Comparison of ENCODE assay signal across 8 cellular contexts in the genomic region with DNA sequence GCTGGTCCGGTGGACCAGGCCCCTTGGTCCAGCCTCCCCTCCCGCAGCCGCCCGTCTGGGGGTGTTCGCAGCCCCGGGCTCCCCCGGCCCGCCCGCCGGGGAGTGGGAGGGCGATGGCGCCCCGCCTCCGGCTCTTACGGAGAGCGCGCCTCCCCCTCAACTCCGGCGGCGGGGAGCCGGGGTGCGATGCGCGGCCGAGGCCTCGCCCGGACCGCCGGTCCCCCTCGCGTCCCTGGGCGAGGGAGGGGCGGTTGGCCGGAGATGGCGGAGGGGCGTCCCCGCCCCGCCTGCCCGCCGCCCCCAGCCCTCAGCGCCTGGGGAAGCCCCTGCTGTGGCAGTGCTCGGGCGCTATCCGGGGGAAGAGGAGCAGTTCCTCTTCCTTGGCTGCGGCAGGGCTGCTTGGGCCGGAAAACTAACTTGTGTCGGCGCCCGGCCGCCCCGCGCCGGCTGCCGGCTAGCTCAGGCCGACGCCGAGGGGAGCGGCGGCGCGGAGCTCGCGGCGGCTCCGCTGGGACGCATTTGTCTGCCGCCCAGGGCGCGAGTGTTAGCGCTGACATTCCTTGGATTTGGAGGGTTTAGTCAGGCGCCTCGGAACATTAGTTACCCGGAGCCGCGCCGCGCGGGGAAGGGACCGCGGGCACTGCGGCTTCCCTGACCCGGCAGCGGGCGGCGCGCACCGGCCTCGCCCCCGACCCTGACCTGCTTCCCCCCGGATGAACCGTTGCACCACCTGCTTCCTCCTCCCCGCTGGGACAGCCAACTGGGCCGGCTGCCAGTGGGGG. TPM values are rescaled to one million over a fixed set of nuclear protein-coding genes. Genes with fewer than 3 reads are reported as not detected.
DNase-seq lines count a peak whose midpoint lies in the region; ATAC-seq and TF ChIP-seq lines count a peak whose summit lies in the region.

No MANE protein-coding gene starts in this region.

- H2BK5ac ChIP-seq in IMR-90 (ENCODE audit: low read depth, low read length, poor library complexity, severe bottlenecking), result peak overlapping the region; percentile 79

- ATAC-seq in GM21576 (IDR thresholded peaks at IDR 0.05; ENCODE audit: unreplicated experiment), result peak; percentile 59
- ATAC-seq in IMR-90 (ENCODE audit: low read depth), result peak; percentile 77
- peak; percentile 56 to 70 (median 64) for ATAC-seq in psoas muscle

- H4K5ac ChIP-seq in IMR-90 (ENCODE audit: low read depth, low read length), result no peak overlapping the region

- peak overlapping the region; percentile 86 for H2AK9ac ChIP-seq in IMR-90 (replicated peaks; ENCODE audit: low read depth, low read length, poor library complexity)

- peak overlapping the region; percentile 48; the same call in 1 of the 2 replicates for H3K4ac ChIP-seq in IMR-90 (ENCODE audit: low read depth, low read length)

- POLR2A ChIA-PET in IMR-90 (lab: Charles Lee; ENCODE audit: unreplicated experiment), result no interaction called here

- peak overlapping the region; percentile 10; the same call in 1 of the 2 replicates for H3K56ac ChIP-seq in IMR-90 (ENCODE audit: extremely low read depth, insufficient read depth, low read length)

- TF ChIP-seq CTCF in IMR-90 (conservative IDR thresholded peaks at IDR 0.05; ENCODE audit: low read depth, low read length) (no peak), adrenal gland (IDR thresholded peaks at IDR 0.05) (no peak), right atrium auricular region (IDR thresholded peaks at IDR 0.05) (no peak), psoas muscle (IDR thresholded peaks at IDR 0.05) (no peak)

- peak; percentile 85 for DNase-seq in GM03348 (ENCODE audit: low spot score)
- peak; percentile 62 for DNase-seq in IMR-90
- peak; percentile 31 for DNase-seq in T follicular helper cell (ENCODE audit: low read depth)
- DNase-seq in adrenal gland, result peak; percentile 51 to 68 (median 57)
- peak; percentile 72 for DNase-seq in right atrium auricular region (ENCODE audit: low spot score)
- peak; percentile 61 to 80 for DNase-seq in psoas muscle
- DNase-seq in NCI-H187 treated with DMSO at 0.1 percent for 48 hours (lab: John Stamatoyannopoulos, UW), result no peak

- intact Hi-C loops in IMR-90 (cut with micrococcal nuclease) (loop anchor here (1.0 to 5.0 kb wide), 3 partner anchors 83 to 157 kb away; no protein-coding TSS in a partner anchor), adrenal gland (cut with DNase I) (loop anchor here in 1 of 2 donors (5.0 kb wide), 1 partner anchor 78 kb away; no protein-coding TSS in a partner anchor), psoas muscle (cut with DNase I) (loop anchor here in 1 of 2 donors (10.0 kb wide), 1 partner anchor 145 kb away; no protein-coding TSS in a partner anchor)

- no peak overlapping the region for H4K91ac ChIP-seq in IMR-90 (ENCODE audit: insufficient read depth, low read depth, low read length)

- WGBS in IMR-90 (ENCODE audit: extremely low coverage in 2 of 2, insufficient read length in 1 of 2), 2 experiments, result 0% methylated on average over 17 of the region's 93 CpGs; no CpG with 5 or more reads in 1 of the 2 experiments
- WGBS in adrenal gland, 4 donors, result 0% methylated on average over 3 to 93 of the region's 93 CpGs; no CpG with 5 or more reads in 1 of the 4 donors
- 0 to 1% (median 0%) methylated on average over 23 to 93 of the region's 93 CpGs for WGBS in psoas muscle, 3 donors

- H3K9me3 ChIP-seq in IMR-90 (ENCODE audit: control insufficient read depth, insufficient read depth, low read length) (no peaks in the 10 kb centered on the region), adrenal gland (replicated peaks in 1 of 3) (no peaks in the 10 kb centered on the region), right atrium auricular region (no peaks in the 10 kb centered on the region), psoas muscle (no peaks in the 10 kb centered on the region)

- H2BK20ac ChIP-seq in IMR-90 (ENCODE audit: low read depth, low read length), result no peak overlapping the region

- dilution Hi-C loops in IMR-90 (cut with HindIII; ENCODE audit: low sequenced_read_pairs, unreplicated experiment), result no loop called here

- H3K4me3 ChIP-seq in IMR-90 (ENCODE audit: insufficient read depth, low read depth, low read length), result peak overlapping the region; percentile 84
- peak overlapping the region; percentile 2 to 95 (median 44) for H3K4me3 ChIP-seq in adrenal gland
- H3K4me3 ChIP-seq in right atrium auricular region, result peak overlapping the region; percentile 87 to 95
- H3K4me3 ChIP-seq in psoas muscle, result peak overlapping the region; percentile 81

- H3K36me3 ChIP-seq in IMR-90 (ENCODE audit: control insufficient read depth, insufficient read depth, low read length) (no peaks in the 10 kb centered on the region), adrenal gland (replicated peaks in 1 of 2) (no peaks in the 10 kb centered on the region), right atrium auricular region (no peaks in the 10 kb centered on the region), psoas muscle (ENCODE audit: insufficient read depth in 1 of 2, low read depth in 1 of 2) (no peaks in the 10 kb centered on the region)

- H3K23ac ChIP-seq in IMR-90 (ENCODE audit: low read depth, low read length), result peak overlapping the region; percentile 58

- TF ChIP-seq RAD21 in IMR-90 (IDR thresholded peaks at IDR 0.05; ENCODE audit: low read length), result no peak; the same call in 1 of the 2 replicates

- H3K18ac ChIP-seq in IMR-90 (ENCODE audit: low read depth, low read length), result no peak overlapping the region

- H3K27me3 ChIP-seq in IMR-90 (ENCODE audit: control insufficient read depth, insufficient read depth, low read length), result no peaks in the 10 kb centered on the region
- no peaks in the 10 kb centered on the region for H3K27me3 ChIP-seq in adrenal gland
- H3K27me3 ChIP-seq in right atrium auricular region, result no peaks in the 10 kb centered on the region
- H3K27me3 ChIP-seq in psoas muscle (ENCODE audit: insufficient read depth in 3 of 3, low read length in 2 of 3), result peaks cover 0 to 31% (median 0%) of the 10 kb centered on the region in 3 donors

- no peak overlapping the region for H2BK15ac ChIP-seq in IMR-90 (ENCODE audit: low read depth, low read length)

- H2AFZ ChIP-seq in IMR-90 (replicated peaks; ENCODE audit: low read length, poor library complexity), result peak overlapping the region; percentile 94

- peak overlapping the region; percentile 92 for H3K4me2 ChIP-seq in IMR-90 (ENCODE audit: low read depth, low read length)

- no peaks in the 10 kb centered on the region; the same call in 1 of the 2 replicates for H4K20me1 ChIP-seq in IMR-90 (ENCODE audit: insufficient read depth, low read length)

- CTCF ChIA-PET in IMR-90 (lab: Yijun Ruan, JAX), result interaction anchor here (1.9 kb wide), 1 partner anchor 146 kb away, joined by 5 read pairs; no protein-coding TSS in a partner anchor

- in situ Hi-C loops in IMR-90 (cut with MboI; ENCODE audit: low sequenced_read_pairs), result no loop called here

- no peaks in the 10 kb centered on the region for H3K9me1 ChIP-seq in IMR-90 (ENCODE audit: insufficient read depth, low read length)

- H3K14ac ChIP-seq in IMR-90 (replicated peaks; ENCODE audit: low read depth, low read length), result peak overlapping the region; percentile 10

- H3K27ac ChIP-seq in IMR-90 (ENCODE audit: insufficient read depth, low read length) (peak overlapping the region; percentile 65), adrenal gland (peak overlapping the region; percentile 37 to 94 (median 80)), right atrium auricular region (peak overlapping the region; percentile 94 to 97), psoas muscle (peak overlapping the region; percentile 69)

- no TSS peak for BruUV-seq in IMR-90 (replicated peaks; lab: Mats Ljungman, UMichigan)

- H3K79me1 ChIP-seq in IMR-90 (ENCODE audit: low read depth in 1 of 2, low read length in 2 of 2), result peaks cover 19 to 36% of the 10 kb centered on the region in 2 experiments; a peak in 3 of 4 replicates

- peak overlapping the region in 1 of 2 experiments; percentile 1; a peak in 1 of 4 replicates for H4K8ac ChIP-seq in IMR-90 (ENCODE audit: low read depth in 2 of 2, low read length in 2 of 2)

- H2BK120ac ChIP-seq in IMR-90 (ENCODE audit: low read depth, low read length), result no peak overlapping the region

- H2AK5ac ChIP-seq in IMR-90 (ENCODE audit: low read depth, low read length), result no peak overlapping the region

- H3K4me1 ChIP-seq in IMR-90 (ENCODE audit: control insufficient read depth, insufficient read depth, low read length) (peaks cover 2% of the 10 kb centered on the region; the same call in 1 of the 2 replicates), adrenal gland (replicated peaks in 1 of 2) (peaks cover 0 to 11% of the 10 kb centered on the region in 2 donors), right atrium auricular region (peaks cover 0 to 4% of the 10 kb centered on the region in 2 donors), psoas muscle (peaks cover 6% of the 10 kb centered on the region)

- H3K9ac ChIP-seq in IMR-90 (ENCODE audit: low read depth, low read length), result peak overlapping the region; percentile 31

- TF ChIP-seq POLR2A in IMR-90 (IDR thresholded peaks at IDR 0.05; ENCODE audit: low read depth, low read length), result no peak
- TF ChIP-seq POLR2A in adrenal gland (IDR thresholded peaks at IDR 0.05), result peak in 1 of 2 donors; percentile 4

TF ChIP-seq in IMR-90, 13 proteins besides CTCF, POLR2A, EP300 and RAD21 (continues in another document):
- TF ChIP-seq FOS (IDR thresholded peaks at IDR 0.05; ENCODE audit: low read depth, low read length), result no peak
- no peak for TF ChIP-seq CEBPB (IDR thresholded peaks at IDR 0.05; ENCODE audit: low read depth, low read length)
- TF ChIP-seq MAFK (IDR thresholded peaks at IDR 0.05; ENCODE audit: low read depth, low read length), result no peak
- TF ChIP-seq NFE2L2 (IDR thresholded peaks at IDR 0.05; ENCODE audit: low read depth, low read length), result no peak
- TF ChIP-seq RFX5 (IDR thresholded peaks at IDR 0.05; ENCODE audit: low read depth, low read length), result no peak
- TF ChIP-seq SMC3 (IDR thresholded peaks at IDR 0.05; ENCODE audit: low read depth, low read length), result no peak
- TF ChIP-seq BHLHE40 (IDR thresholded peaks at IDR 0.05; ENCODE audit: low read depth, low read length), result no peak

RNA-seq across cellular contexts. Expression of gene GALNT7, which starts 1.0 kb away (rescaled TPM):
- total RNA-seq in IMR-90 (2012; rRNA removed) (31.2 and 43.9 TPM in 2 replicates), adrenal gland (10 to 100 TPM in 5 of 8 donors, 1 to 10 TPM in 3; 4.4 to 17.4 (median 10.5) TPM), right atrium auricular region (1 to 10 TPM; 5.4 to 6.5 TPM), psoas muscle (1 to 10 TPM; 1.3 to 3.2 (median 2.1) TPM)
- polyA plus RNA-seq in IMR-90 (2012; rRNA removed) (14.3 and 19.1 TPM in 2 replicates), adrenal gland (10 to 100 TPM in 1 of 3 donors, 1 to 10 TPM in 2; 7.8 to 10.2 (median 8.7) TPM), psoas muscle (1 to 10 TPM in 1 of 3 donors, under 1 TPM in 2; 0.69 to 1.6 (median 0.99) TPM)
- polyA plus RNA-seq in IMR-90 (2012; cell fraction: cytosol; rRNA removed), result 3.6 and 4.2 TPM in 2 replicates
- polyA plus RNA-seq in IMR-90 (2012; cell fraction: nucleus; rRNA removed; ENCODE audit: low replicate concordance), result 2.9 and 26.0 TPM in 2 replicates
